Comparison of ENCODE assay signal across 13 cellular contexts in genomic region chr4:8276358-8277240, GRCh38. TPM values are rescaled to one million over a fixed set of nuclear protein-coding genes. Genes with fewer than 3 reads are reported as not detected.
DNase-seq lines count a peak whose midpoint lies in the region; ATAC-seq and TF ChIP-seq lines count a peak whose summit lies in the region.
"Had no signal": no experiment of that assay in that cellular context is flagged by ENCODE, and none has a peak within 500 bp of the region (broad histone marks: within the 10 kb centered on the region; RNA-seq: fewer than 3 reads in every experiment).

No MANE protein-coding gene starts in this region.

- H3K4me1 ChIP-seq in fibroblast of lung (ENCODE audit: control insufficient read depth, extremely low read depth, insufficient read depth, low read length) (peaks cover 32% of the 10 kb centered on the region), muscle layer of colon (ENCODE audit: insufficient read depth, low read length) (peaks cover 71% of the 10 kb centered on the region), vagina (peaks cover 96% of the 10 kb centered on the region)

- H3K36me3 ChIP-seq in fibroblast of lung (ENCODE audit: control insufficient read depth, insufficient read depth, low read length) (no peaks in the 10 kb centered on the region), muscle layer of colon (ENCODE audit: insufficient read depth, low read length) (no peaks in the 10 kb centered on the region), vagina (no peaks in the 10 kb centered on the region)
- H3K36me3 ChIP-seq: tibial artery had no signal

- H3K27me3 ChIP-seq in fibroblast of lung (ENCODE audit: control insufficient read depth, insufficient read depth, low read length) = peaks cover 6% of the 10 kb centered on the region
- H3K27me3 ChIP-seq in muscle layer of colon (ENCODE audit: control insufficient read depth in 1 of 2, insufficient read depth in 2 of 2, low read length in 2 of 2) = no peaks in the 10 kb centered on the region
- no peaks in the 10 kb centered on the region for H3K27me3 ChIP-seq in vagina

- H3K27ac ChIP-seq in fibroblast of lung (ENCODE audit: insufficient read depth, low read length) (no peak overlapping the region), muscle layer of colon (ENCODE audit: low read depth, low read length) (peak overlapping the region; percentile 70), vagina (peak overlapping the region; percentile 89)
- H3K27ac ChIP-seq: tibial artery had no signal

- DNase-seq in Right ventricle myocardium inferior (ENCODE audit: missing footprints) = peak; percentile 85
- DNase-seq in cardiac septum (ENCODE audit: low spot score) = no peak
- peak; percentile 38 to 47 for DNase-seq in fibroblast of lung (ENCODE audit: low read depth in 2 of 2)
- DNase-seq in vagina (ENCODE audit: extremely low spot score in 2 of 2) = no peak
- no peak for DNase-seq in foreskin melanocyte
- DNase-seq: activated CD4-positive, alpha-beta T cell treated with anti-CD3 and anti-CD28 coated beads, Interleukin-2, amount 50 U/mL, for 48 hours; activated effector memory CD4-positive, alpha-beta T cell treated with Interleukin-2 at 50 U/mL for 16 hours; cerebellar nuclear complex; NCI-H1417; tibial artery had no signal

- H3K9ac ChIP-seq in fibroblast of lung (ENCODE audit: insufficient read depth, low read length) (no peak overlapping the region), muscle layer of colon (ENCODE audit: low read length) (no peak overlapping the region)

- H3K9me3 ChIP-seq in fibroblast of lung (ENCODE audit: control insufficient read depth, insufficient read depth, low read depth, low read length) (no peaks in the 10 kb centered on the region), muscle layer of colon (ENCODE audit: low read length) (no peaks in the 10 kb centered on the region), vagina (no peaks in the 10 kb centered on the region)
- H3K9me3 ChIP-seq: tibial artery had no signal

- no peaks in the 10 kb centered on the region for H3K79me2 ChIP-seq in fibroblast of lung (ENCODE audit: control insufficient read depth, insufficient read depth, low read length)

- TF ChIP-seq POLR2A in vagina (IDR thresholded peaks at IDR 0.05) = no peak

- no peak overlapping the region for H3K4me2 ChIP-seq in fibroblast of lung (ENCODE audit: extremely low read depth, insufficient read depth, low read length)

- H2AFZ ChIP-seq in fibroblast of lung (ENCODE audit: low read length) = no peak overlapping the region

- ATAC-seq in Right ventricle myocardium inferior (peak; percentile 23), HG03442 (IDR thresholded peaks at IDR 0.05; ENCODE audit: unreplicated experiment) (no peak), GM21529 (IDR thresholded peaks at IDR 0.05; ENCODE audit: unreplicated experiment) (no peak)

- H3K4me3 ChIP-seq in fibroblast of lung (replicated peaks in 1 of 4; ENCODE audit: control extremely low read depth in 1 of 4, insufficient read depth in 1 of 4, low read depth in 3 of 4, low read length in 4 of 4) (no peak overlapping the region), muscle layer of colon (ENCODE audit: low read depth in 1 of 2, low read length in 2 of 2) (no peak overlapping the region), vagina (no peak overlapping the region)
- H3K4me3 ChIP-seq: tibial artery had no signal

- intact Hi-C loops in Right ventricle myocardium inferior (cut with DNase I) = no loop called here
- intact Hi-C loops in cardiac septum (cut with DNase I) = no loop called here
- intact Hi-C loops in vagina (cut with DNase I) = loop anchor here (10.0 kb wide), 1 partner anchor 128 kb away; no protein-coding TSS in a partner anchor

- no peaks in the 10 kb centered on the region for H4K20me1 ChIP-seq in fibroblast of lung (ENCODE audit: control insufficient read depth, extremely low read depth, insufficient read depth, low read length)

- no peak for TF ChIP-seq CTCF in fibroblast of lung (conservative IDR thresholded peaks at IDR 0.05 in 1 of 2, IDR thresholded peaks at IDR 0.05 in 1 of 2; ENCODE audit: low read depth in 1 of 2, low read length in 2 of 2)
- TF ChIP-seq CTCF in vagina (IDR thresholded peaks at IDR 0.05) = no peak

RNA-seq across cellular contexts. Expression of gene HTRA3, which starts 7.0 kb away (rescaled TPM):
- total RNA-seq in Right ventricle myocardium inferior (131 TPM), cardiac septum (50.8 TPM), fibroblast of lung (2.6 and 2.8 TPM in 2 replicates), vagina (33.1 TPM)
- 1.0 and 3.5 TPM in 2 replicates for polyA plus RNA-seq in fibroblast of lung
- polyA plus RNA-seq in fibroblast of lung (2012) = 1.3 and 4.3 TPM in 2 replicates
- polyA minus RNA-seq in fibroblast of lung (ENCODE audit: low replicate concordance) = 0.63 and 2.9 TPM in 2 replicates

Comparison
In these comparisons a context has a peak if more than half of its experiments do, and no peak if none do; other contexts are left out.
1. DNase-seq: peak in Right ventricle myocardium inferior (single experiment) and fibroblast of lung (2 of 2); none in cardiac septum (single experiment), vagina (0 of 2) and foreskin melanocyte (single experiment).